Comparison of ENCODE assay signal across 13 cellular contexts in the genomic region with DNA sequence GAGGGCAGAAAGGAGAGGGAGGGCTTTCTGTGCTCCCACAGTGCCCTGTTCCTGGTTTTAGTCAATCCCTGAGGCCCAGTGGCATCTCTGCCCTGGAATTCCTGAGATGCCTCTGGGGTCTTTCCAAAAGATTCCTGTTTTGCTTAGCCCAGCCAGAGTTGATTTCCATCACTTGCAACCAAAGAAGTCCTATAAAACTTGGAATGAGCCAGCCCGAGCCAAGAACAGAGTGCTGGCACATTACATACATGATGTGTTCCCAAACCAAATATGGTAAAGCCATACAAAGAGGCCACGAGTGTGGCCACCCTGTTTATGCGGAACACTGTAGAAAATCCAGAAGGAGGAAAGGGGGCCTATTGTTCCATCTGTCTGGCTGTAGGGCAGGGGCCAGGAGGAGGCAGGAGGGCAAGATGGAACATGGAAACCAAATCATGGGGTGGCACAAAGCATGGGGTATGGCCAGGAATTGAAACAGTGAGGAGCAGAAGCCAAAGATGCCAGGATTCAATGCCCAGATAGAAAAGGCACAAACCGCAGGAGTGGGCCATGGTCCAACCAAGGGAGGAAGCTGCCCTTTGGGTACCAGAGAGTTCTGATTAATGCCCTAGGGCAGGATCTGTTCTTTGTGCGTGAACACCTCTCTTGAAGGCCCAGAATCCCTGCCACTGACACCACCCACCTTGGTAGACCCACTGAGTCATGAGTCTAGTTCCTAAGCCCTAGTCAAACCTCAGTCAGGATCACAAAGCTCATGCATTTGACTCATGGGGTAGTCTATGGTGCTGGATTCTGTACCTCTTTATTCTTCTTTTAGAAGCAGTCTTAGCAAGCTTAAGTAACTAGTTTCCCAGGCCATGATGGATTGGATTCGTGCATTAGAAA.
A peak's percentile ranks its signal among the peaks of the same experiment; 100 is the strongest.
DNase-seq lines count a peak whose midpoint lies in the region; ATAC-seq, FAIRE-seq and TF ChIP-seq lines count a peak whose summit lies in the region.
"Had no signal": no experiment of that assay in that cellular context is flagged by ENCODE, and none has a peak within 500 bp of the region (broad histone marks: within the 10 kb centered on the region; RNA-seq: fewer than 3 reads in every experiment).

No MANE protein-coding gene starts in this region.

- 67 to 79% (median 72%) methylated on average over 6 of the region's 6 CpGs for WGBS in stomach, 5 donors
- WGBS in pancreas, 2 donors = 74 to 77% methylated on average over 6 of the region's 6 CpGs

- peak; percentile 58 for DNase-seq in GM03348 (ENCODE audit: low spot score)
- peak; percentile 43 to 66 for DNase-seq in T47D (ENCODE audit: low read depth in 1 of 2, low spot score in 1 of 2)
- DNase-seq in foreskin fibroblast = peak; percentile 51 to 80
- DNase-seq in stomach = no peak
- DNase-seq in NCI-H2029 treated with DMSO at 0.1 percent for 48 hours (lab: John Stamatoyannopoulos, UW) = no peak
- no peak for DNase-seq in GOT3 (lab: John Stamatoyannopoulos, UW)
- DNase-seq in pancreas = no peak
- DNase-seq: activated effector memory CD4-positive, alpha-beta T cell treated with Interleukin-2 at 50 U/mL for 16 hours; brain microvascular endothelial cell; NCI-H1417 treated with DMSO at 0.1 percent for 48 hours; stimulated activated CD4-positive, alpha-beta T cell treated with anti-CD3 and anti-CD28 coated beads, Interleukin-2, amount 100 ng/mL, for 48 hours had no signal

- TF ChIP-seq POLR2A in stomach (IDR thresholded peaks at IDR 0.05) = no peak

- H3K27ac ChIP-seq in stomach = peak overlapping the region in 4 of 5 donors; percentile 27 to 76 (median 48)
- H3K27ac ChIP-seq in pancreas = no peak overlapping the region
- H3K27ac ChIP-seq: brain microvascular endothelial cell had no signal

- FAIRE-seq in pancreas (lab: Jason Lieb, UNC) = no peak
- FAIRE-seq: GM18507 had no signal

- intact Hi-C loops in stomach (cut with DNase I; ENCODE audit: low total_unique reads) (no loop called here), pancreas (cut with DNase I) (no loop called here)

- no peak overlapping the region for H3K4me3 ChIP-seq in foreskin fibroblast (ENCODE audit: low read depth in 1 of 2, low read length in 2 of 2)
- no peak overlapping the region for H3K4me3 ChIP-seq in stomach
- no peak overlapping the region for H3K4me3 ChIP-seq in pancreas

- in situ Hi-C loops in T47D (cut with HindIII; ENCODE audit: low pct_unique_long_range_greater_than_20kb, low sequenced_read_pairs) = no loop called here

- peaks cover 8 to 41% (median 30%) of the 10 kb centered on the region in 4 donors for H3K4me1 ChIP-seq in stomach
- no peaks in the 10 kb centered on the region for H3K4me1 ChIP-seq in pancreas

- no peak for TF ChIP-seq CTCF in foreskin fibroblast (IDR thresholded peaks at IDR 0.05; ENCODE audit: low read depth, low read length)
- TF ChIP-seq CTCF in stomach (IDR thresholded peaks at IDR 0.05) = no peak
- no peak for TF ChIP-seq CTCF in pancreas (IDR thresholded peaks at IDR 0.05)

- no peaks in the 10 kb centered on the region for H3K36me3 ChIP-seq in stomach
- H3K36me3 ChIP-seq in pancreas = no peaks in the 10 kb centered on the region
- H3K36me3 ChIP-seq: brain microvascular endothelial cell had no signal

- H3K9me3 ChIP-seq in stomach (no peaks in the 10 kb centered on the region), pancreas (no peaks in the 10 kb centered on the region)

- H3K27me3 ChIP-seq in stomach (no peaks in the 10 kb centered on the region), pancreas (no peaks in the 10 kb centered on the region)
- H3K27me3 ChIP-seq: brain microvascular endothelial cell had no signal

- ATAC-seq in GM19455 (IDR thresholded peaks at IDR 0.05; ENCODE audit: unreplicated experiment) = no peak
- ATAC-seq in pancreas = no peak

- no peak for TF ChIP-seq EP300 in stomach (IDR thresholded peaks at IDR 0.05)

Comparison
In these comparisons a context has a peak if more than half of its experiments do, and no peak if none do; other contexts are left out.
1. DNase-seq: peak in GM03348 (single experiment), T47D (2 of 2) and foreskin fibroblast (2 of 2); none in stomach (single experiment), NCI-H2029 treated with DMSO at 0.1 percent for 48 hours (single experiment), GOT3 (single experiment) and pancreas (0 of 6).
2. H3K27ac ChIP-seq: peak in stomach (4 of 5); none in pancreas (0 of 4).